1 cellular context compared by ENCODE assay signal in genomic region chr16:88784074-88784855, GRCh38.
TF ChIP-seq lines count a peak whose summit lies in the region.

No MANE protein-coding gene starts in this region.

TF ChIP-seq in GM12878, 131 proteins besides CTCF, POLR2A, EP300 and RAD21 (continued from another document):
- TF ChIP-seq ZNF274 (IDR thresholded peaks at IDR 0.05; ENCODE audit: insufficient read depth, insufficient read length) (no peak), ZNF384 (IDR thresholded peaks at IDR 0.05; ENCODE audit: borderline replicate concordance, low read depth, low read length) (peak; percentile 52; the same call in 1 of the 2 replicates), NFIC (IDR thresholded peaks at IDR 0.05; ENCODE audit: low read depth, low read length) (no peak), ZBTB11 (CRISPR knock-in tag; IDR thresholded peaks at IDR 0.05) (no peak), ZBED1 (IDR thresholded peaks at IDR 0.05; ENCODE audit: borderline replicate concordance) (no peak), CBX3 (IDR thresholded peaks at IDR 0.05; ENCODE audit: borderline replicate concordance, low read depth) (no peak), ZBTB40 (IDR thresholded peaks at IDR 0.05; ENCODE audit: borderline replicate concordance) (no peak), RELB (IDR thresholded peaks at IDR 0.05; ENCODE audit: low read depth) (0 out of 2 replicates have a peak, but pooled peaks have one; percentile 30), KLF5 (IDR thresholded peaks at IDR 0.05; ENCODE audit: partially characterized antibody) (peak; percentile 28), TARDBP (IDR thresholded peaks at IDR 0.05; ENCODE audit: borderline replicate concordance) (no peak), ZNF207 (IDR thresholded peaks at IDR 0.05; ENCODE audit: borderline replicate concordance) (no peak), SPI1 (IDR thresholded peaks at IDR 0.05; ENCODE audit: borderline replicate concordance, insufficient read depth, low read depth, low read length) (peak; percentile 7; the same call in 1 of the 2 replicates), CBX5 (IDR thresholded peaks at IDR 0.05; ENCODE audit: low read depth) (0 out of 2 replicates have a peak, but pooled peaks have one; percentile 10), CREM (IDR thresholded peaks at IDR 0.05; ENCODE audit: low read depth) (no peak), POU2F2 (IDR thresholded peaks at IDR 0.05; ENCODE audit: borderline replicate concordance, low read depth, low read length) (no peak), DPF2 (IDR thresholded peaks at IDR 0.05) (no peak), ATF2 (IDR thresholded peaks at IDR 0.05; ENCODE audit: low read length) (no peak), BMI1 (IDR thresholded peaks at IDR 0.05; ENCODE audit: borderline replicate concordance) (no peak), SREBF1 (IDR thresholded peaks at IDR 0.05; ENCODE audit: low read length) (no peak), CHD1 (IDR thresholded peaks at IDR 0.05; ENCODE audit: low read depth, low read length) (0 out of 2 replicates have a peak, but pooled peaks have one; percentile 66), IRF5 (IDR thresholded peaks at IDR 0.05; ENCODE audit: borderline replicate concordance) (no peak), STAT1 (conservative IDR thresholded peaks at IDR 0.05) (no peak), GABPA (IDR thresholded peaks at IDR 0.05; ENCODE audit: low read depth) (no peak), SP1 (IDR thresholded peaks at IDR 0.05; ENCODE audit: low read depth, low read length) (no peak), MXI1 (IDR thresholded peaks at IDR 0.05; ENCODE audit: low read depth, low read length) (0 out of 2 replicates have a peak, but pooled peaks have one; percentile 51), YY1 (IDR thresholded peaks at IDR 0.05; ENCODE audit: low read depth, low read length) (0 out of 2 replicates have a peak, but pooled peaks have one; percentile 8), CEBPB (IDR thresholded peaks at IDR 0.05; ENCODE audit: borderline replicate concordance in 1 of 2, low read depth in 2 of 2, low read length in 2 of 2) (no peak), NRF1 (conservative IDR thresholded peaks at IDR 0.05; ENCODE audit: low read depth, low read length) (no peak), MEF2B (IDR thresholded peaks at IDR 0.05; ENCODE audit: partially characterized antibody, poor library complexity, severe bottlenecking) (no peak), EED (IDR thresholded peaks at IDR 0.05; ENCODE audit: low read depth) (peak; percentile 52; the same call in 1 of the 2 replicates), KDM1A (IDR thresholded peaks at IDR 0.05; ENCODE audit: borderline replicate concordance) (no peak), IKZF2 (IDR thresholded peaks at IDR 0.05) (peak in 1 of 2 experiments; percentile 21; a peak in 1 of 4 replicates), IKZF1 (conservative IDR thresholded peaks at IDR 0.05) (peak; percentile 62), NR2C2 (IDR thresholded peaks at IDR 0.05; ENCODE audit: borderline replicate concordance, control insufficient read depth, insufficient read length, low read depth) (no peak), SIX5 (IDR thresholded peaks at IDR 0.05; ENCODE audit: low read depth, low read length, severe bottlenecking) (no peak), NKRF (conservative IDR thresholded peaks at IDR 0.05) (peak; percentile 35; the same call in 1 of the 2 replicates), EGR1 (IDR thresholded peaks at IDR 0.05; ENCODE audit: borderline replicate concordance in 1 of 2, low read depth in 2 of 2, low read length in 2 of 2) (peak in 1 of 2 experiments; percentile 36; a peak in 1 of 3 replicates), SREBF2 (IDR thresholded peaks at IDR 0.05; ENCODE audit: low read length) (no peak), SMC3 (IDR thresholded peaks at IDR 0.05; ENCODE audit: borderline replicate concordance, low read length) (peak; percentile 31; the same call in 1 of the 2 replicates), KAT2A (conservative IDR thresholded peaks at IDR 0.05; ENCODE audit: control insufficient read depth, low read depth, low read length) (no peak), GATAD2B (conservative IDR thresholded peaks at IDR 0.05; ENCODE audit: low read depth) (peak; percentile 43; the same call in 1 of the 2 replicates)
